ENCODE assay signal across 31 cellular contexts in genomic region chr20:48524582-48524981, GRCh38.
"Had no signal": no experiment of that assay in that cellular context is flagged by ENCODE, and none has a peak within 500 bp of the region (broad histone marks: within the 10 kb centered on the region; RNA-seq: fewer than 3 reads in every experiment).

No MANE protein-coding gene starts in this region.

- H3K4me1 ChIP-seq: adrenal gland, ascending aorta, body of pancreas, breast epithelium had no signal

- FAIRE-seq: astrocyte had no signal

- DNase-seq: activated effector memory CD4-positive, alpha-beta T cell treated with anti-CD3 and anti-CD28 coated beads, Interleukin-2, amount 50 U/mL, for 16 hours; activated effector memory CD4-positive, alpha-beta T cell treated with Interleukin-2 at 50 U/mL for 16 hours; activated gamma-delta T cell; activated gamma-delta T cell treated with Interleukin-2 at 50 U/mL for 16 hours; activated naive CD4-positive, alpha-beta T cell; activated naive CD4-positive, alpha-beta T cell treated with anti-CD3 and anti-CD28 coated beads for 36 hours; activated naive CD4-positive, alpha-beta T cell treated with anti-CD3 and anti-CD28 coated beads, Interleukin-2, amount 10 ng/mL, durations not matched to agents 7 days and 5 days; activated naive CD4-positive, alpha-beta T cell treated with anti-CD3 and anti-CD28 coated beads, Interleukin-2, amount 50 U/mL, for 16 hours; activated naive CD4-positive, alpha-beta T cell treated with Interleukin-2 at 50 U/mL for 16 hours; activated naive CD8-positive, alpha-beta T cell treated with anti-CD3 and anti-CD28 coated beads for 36 hours; activated naive CD8-positive, alpha-beta T cell treated with anti-CD3 and anti-CD28 coated beads, Interleukin-2, amount 10 ng/mL, durations not matched to agents 7 days and 5 days; activated naive CD8-positive, alpha-beta T cell treated with anti-CD3 and anti-CD28 coated beads, Interleukin-2, amount 50 U/mL, for 24 hours; activated T-cell treated with anti-CD3 and anti-CD28 coated beads, Interleukin-2, amount 50 U/mL, for 1 hour; activated T-cell treated with anti-CD3 and anti-CD28 coated beads, Interleukin-2, amount 50 U/mL, for 24 hours; activated T-cell treated with anti-CD3 and anti-CD28 coated beads, Interleukin-2, amount 50 U/mL, for 4 hours; activated T-cell treated with anti-CD3 and anti-CD28 coated beads, Interleukin-2, amount 50 U/mL, for 48 hours; activated T-cell treated with anti-CD3 and anti-CD28 coated beads, Interleukin-2, amount 50 U/mL, for 72 hours; adrenal gland; amniotic stem cell; amygdala; anterior cingulate cortex; aorta; body of pancreas; brain microvascular endothelial cell; caudate nucleus; central memory CD4-positive, alpha-beta T cell; cerebellar nuclear complex had no signal

- H3K4me3 ChIP-seq: adrenal gland, ascending aorta, body of pancreas, breast epithelium, cardiac muscle cell had no signal

- H3K27ac ChIP-seq: adrenal gland, ascending aorta, body of pancreas, brain microvascular endothelial cell, breast epithelium, cardiac muscle cell had no signal

- H3K9me3 ChIP-seq: adrenal gland, ascending aorta, body of pancreas had no signal

- H3K36me3 ChIP-seq: adrenal gland, ascending aorta, brain microvascular endothelial cell, breast epithelium, cardiac muscle cell had no signal
